Comparison of ENCODE assay signal across 12 cellular contexts in genomic region chr16:16045879-16046278, GRCh38.
DNase-seq lines count a peak whose midpoint lies in the region; ATAC-seq and TF ChIP-seq lines count a peak whose summit lies in the region.
"Had no signal": no experiment of that assay in that cellular context is flagged by ENCODE, and none has a peak within 500 bp of the region (broad histone marks: within the 10 kb centered on the region; RNA-seq: fewer than 3 reads in every experiment).

No MANE protein-coding gene starts in this region.

- TF ChIP-seq CTCF in choroid plexus epithelial cell (conservative IDR thresholded peaks at IDR 0.05; ENCODE audit: low read depth, low read length) = peak; percentile 37
- TF ChIP-seq CTCF in retinal pigment epithelial cell (conservative IDR thresholded peaks at IDR 0.05; ENCODE audit: low read depth, low read length) = peak; percentile 38
- peak in 1 of 6 experiments; percentile 16 for TF ChIP-seq CTCF in thyroid gland (IDR thresholded peaks at IDR 0.05)

- CTCF ChIA-PET in activated CD8-positive, alpha-beta memory T cell treated with anti-CD3 and anti-CD28 coated beads, Interleukin-2, amount 10 ng/mL, durations not matched to agents 7 days and 5 days (lab: Charles Lee) = interaction anchor here (1.3 to 1.9 kb wide), 3 partner anchors 12 to 95 kb away, joined by 3 to 5 read pairs (median 4); no protein-coding TSS in a partner anchor

- 75 to 82% methylated on average over 12 of the region's 12 CpGs for WGBS in thyroid gland, 2 donors

- peaks cover 32 to 36% of the 10 kb centered on the region in 2 donors for H3K4me1 ChIP-seq in thyroid gland
- H3K4me1 ChIP-seq: pancreas, vagina had no signal

- H3K27me3 ChIP-seq in thyroid gland = no peaks in the 10 kb centered on the region
- H3K27me3 ChIP-seq: BLaER1, pancreas, vagina had no signal

- no peak for TF ChIP-seq POLR2A in thyroid gland (IDR thresholded peaks at IDR 0.05)

- intact Hi-C loops in thyroid gland (cut with DNase I) = no loop called here

- peaks cover 42% of the 10 kb centered on the region for H3K36me3 Mint-ChIP-seq in activated CD8-positive, alpha-beta memory T cell treated with anti-CD3 and anti-CD28 coated beads, Interleukin-2, amount 10 ng/mL, durations not matched to agents 7 days and 5 days

- H3K27me3 Mint-ChIP-seq in activated CD8-positive, alpha-beta memory T cell treated with anti-CD3 and anti-CD28 coated beads, Interleukin-2, amount 10 ng/mL, durations not matched to agents 7 days and 5 days = no peaks in the 10 kb centered on the region

- DNase-seq in activated CD8-positive, alpha-beta memory T cell treated with anti-CD3 and anti-CD28 coated beads, Interleukin-2, amount 10 ng/mL, durations not matched to agents 7 days and 5 days = no peak
- no peak for DNase-seq in activated CD8-positive, alpha-beta memory T cell treated with anti-CD3 and anti-CD28 coated beads, Interleukin-2, amount 50 U/mL, for 48 hours
- DNase-seq in NAMALWA (ENCODE audit: low spot score) (peak; percentile 26), choroid plexus epithelial cell (ENCODE audit: low read depth) (no peak), retinal pigment epithelial cell (ENCODE audit: low read depth) (no peak), thyroid gland (no peak), NCI-H524 (lab: John Stamatoyannopoulos, UW) (no peak), SW 1271 (lab: John Stamatoyannopoulos, UW) (no peak)
- DNase-seq: MV-4-11 had no signal

- H3K27ac ChIP-seq in thyroid gland = peak overlapping the region in 1 of 3 donors; percentile 9
- H3K27ac ChIP-seq: BLaER1, pancreas, vagina had no signal

- no peak for ATAC-seq in activated CD8-positive, alpha-beta memory T cell treated with anti-CD3 and anti-CD28 coated beads, Interleukin-2, amount 10 ng/mL, durations not matched to agents 7 days and 5 days

- peak overlapping the region; percentile 1 for H3K27ac Mint-ChIP-seq in activated CD8-positive, alpha-beta memory T cell treated with anti-CD3 and anti-CD28 coated beads, Interleukin-2, amount 10 ng/mL, durations not matched to agents 7 days and 5 days

- peaks cover 39 to 45% of the 10 kb centered on the region in 2 donors for H3K36me3 ChIP-seq in thyroid gland

- H3K4me3 ChIP-seq in choroid plexus epithelial cell (ENCODE audit: low read depth, low read length) (no peak overlapping the region), retinal pigment epithelial cell (ENCODE audit: low read length) (no peak overlapping the region), thyroid gland (replicated peaks in 1 of 3) (no peak overlapping the region)
- H3K4me3 ChIP-seq: BLaER1, pancreas, vagina had no signal

- peaks cover 5% of the 10 kb centered on the region for H3K4me1 Mint-ChIP-seq in activated CD8-positive, alpha-beta memory T cell treated with anti-CD3 and anti-CD28 coated beads, Interleukin-2, amount 10 ng/mL, durations not matched to agents 7 days and 5 days

- no peak overlapping the region for H3K4me3 Mint-ChIP-seq in activated CD8-positive, alpha-beta memory T cell treated with anti-CD3 and anti-CD28 coated beads, Interleukin-2, amount 10 ng/mL, durations not matched to agents 7 days and 5 days

- no peaks in the 10 kb centered on the region for H3K9me3 ChIP-seq in thyroid gland
- H3K9me3 ChIP-seq: BLaER1, pancreas, vagina had no signal

- H3K9me3 Mint-ChIP-seq in activated CD8-positive, alpha-beta memory T cell treated with anti-CD3 and anti-CD28 coated beads, Interleukin-2, amount 10 ng/mL, durations not matched to agents 7 days and 5 days (ENCODE audit: low read depth) = no peaks in the 10 kb centered on the region
